In the genomic region with DNA sequence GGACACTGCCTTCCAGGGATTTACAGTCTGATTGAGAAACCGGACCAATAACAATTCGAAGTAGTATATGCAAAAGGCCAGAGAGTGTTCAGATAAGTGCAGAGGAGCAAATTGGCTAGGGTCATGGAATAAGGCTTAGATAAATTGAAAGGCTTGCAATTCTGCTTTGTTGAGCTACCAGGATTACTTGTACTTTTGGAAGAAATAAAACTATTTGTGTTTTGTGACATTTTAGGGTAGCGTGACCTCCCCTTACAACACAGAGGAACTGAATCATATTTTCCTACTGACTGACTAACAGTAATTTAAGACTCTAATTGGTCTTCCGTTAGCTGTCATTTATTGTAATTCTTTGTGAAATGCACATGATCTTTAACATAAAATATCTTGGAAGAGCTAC, we compare ENCODE assay signal across 14 cellular contexts.
DNase-seq lines count a peak whose midpoint lies in the region; ATAC-seq and TF ChIP-seq lines count a peak whose summit lies in the region.
"Had no signal": no experiment of that assay in that cellular context is flagged by ENCODE, and none has a peak within 500 bp of the region (broad histone marks: within the 10 kb centered on the region; RNA-seq: fewer than 3 reads in every experiment).

No MANE protein-coding gene starts in this region.

- H2AFZ ChIP-seq in PC-3 (ENCODE audit: low read length): no peak overlapping the region

- no peaks in the 10 kb centered on the region for H3K9me2 ChIP-seq in PC-3 (replicated peaks; ENCODE audit: low read length)

- H3K4me1 ChIP-seq in PC-3 (ENCODE audit: insufficient read depth, low read length) (peaks cover 40% of the 10 kb centered on the region), esophagus muscularis mucosa (peaks cover 11 to 64% (median 64%) of the 10 kb centered on the region in 4 donors), breast epithelium (no peaks in the 10 kb centered on the region)
- H3K4me1 ChIP-seq: A549 had no signal

- H3K27me3 ChIP-seq in PC-3 (ENCODE audit: low read length) (no peaks in the 10 kb centered on the region), esophagus muscularis mucosa (no peaks in the 10 kb centered on the region), breast epithelium (no peaks in the 10 kb centered on the region)
- H3K27me3 ChIP-seq: esophagus squamous epithelium had no signal

- H3K4me2 ChIP-seq in PC-3 (ENCODE audit: low read length): peak overlapping the region; percentile 52
- H3K4me2 ChIP-seq: A549 had no signal

- peak overlapping the region; percentile 34 for H3K27ac Mint-ChIP-seq in activated CD4-positive, alpha-beta memory T cell treated with anti-CD3 and anti-CD28 coated beads for 36 hours
- no peak overlapping the region for H3K27ac Mint-ChIP-seq in activated CD4-positive, alpha-beta memory T cell treated with anti-CD3 and anti-CD28 coated beads, Interleukin-2, amount 10 ng/mL, durations not matched to agents 7 days and 5 days
- H3K27ac Mint-ChIP-seq in stimulated activated effector memory CD8-positive, alpha-beta T cell treated with anti-CD3 and anti-CD28 coated beads, Interleukin-12 subunit alpha, Interleukin-12 subunit beta, amount 100 ng/mL, for 72 hours: peak overlapping the region; percentile 90

- peak; percentile 75 for ATAC-seq in PC-3
- ATAC-seq in stimulated activated effector memory CD8-positive, alpha-beta T cell treated with anti-CD3 and anti-CD28 coated beads, Interleukin-12 subunit alpha, Interleukin-12 subunit beta, amount 100 ng/mL, for 72 hours: no peak
- ATAC-seq: A549, left ventricle myocardium superior had no signal

- TF ChIP-seq POLR2A in esophagus muscularis mucosa (IDR thresholded peaks at IDR 0.05; ENCODE audit: low read depth) (no peak), breast epithelium (IDR thresholded peaks at IDR 0.05) (no peak)

- H3K9ac ChIP-seq in PC-3 (ENCODE audit: low read length): peak overlapping the region; percentile 70

- H3K9me3 Mint-ChIP-seq in activated CD4-positive, alpha-beta memory T cell treated with anti-CD3 and anti-CD28 coated beads for 36 hours: no peaks in the 10 kb centered on the region
- no peaks in the 10 kb centered on the region for H3K9me3 Mint-ChIP-seq in activated CD4-positive, alpha-beta memory T cell treated with anti-CD3 and anti-CD28 coated beads, Interleukin-2, amount 10 ng/mL, durations not matched to agents 7 days and 5 days
- H3K9me3 Mint-ChIP-seq in stimulated activated effector memory CD8-positive, alpha-beta T cell treated with anti-CD3 and anti-CD28 coated beads, Interleukin-12 subunit alpha, Interleukin-12 subunit beta, amount 100 ng/mL, for 72 hours: no peaks in the 10 kb centered on the region

- TF ChIP-seq CTCF in PC-3 (conservative IDR thresholded peaks at IDR 0.05; ENCODE audit: low read depth, low read length) (no peak), esophagus muscularis mucosa (IDR thresholded peaks at IDR 0.05) (no peak), breast epithelium (IDR thresholded peaks at IDR 0.05) (no peak)

- intact Hi-C loops in activated CD4-positive, alpha-beta memory T cell treated with anti-CD3 and anti-CD28 coated beads for 36 hours (cut with micrococcal nuclease): no loop called here
- intact Hi-C loops in PC-3 (cut with micrococcal nuclease): loop anchor here (2.0 kb wide), 1 partner anchor 21 kb away; no protein-coding TSS in a partner anchor
- intact Hi-C loops in esophagus muscularis mucosa (cut with DNase I): loop anchor here (10.0 kb wide), 1 partner anchor 203 kb away; no protein-coding TSS in a partner anchor
- intact Hi-C loops in breast epithelium (cut with DNase I; ENCODE audit: low total_unique reads): no loop called here

- no peak overlapping the region for H3K4me3 ChIP-seq in PC-3 (ENCODE audit: low read length)
- H3K4me3 ChIP-seq in esophagus muscularis mucosa: no peak overlapping the region
- no peak overlapping the region for H3K4me3 ChIP-seq in breast epithelium
- H3K4me3 ChIP-seq: A549, esophagus squamous epithelium had no signal

- H3K4me3 Mint-ChIP-seq in activated CD4-positive, alpha-beta memory T cell treated with anti-CD3 and anti-CD28 coated beads for 36 hours: no peak overlapping the region
- H3K4me3 Mint-ChIP-seq in activated CD4-positive, alpha-beta memory T cell treated with anti-CD3 and anti-CD28 coated beads, Interleukin-2, amount 10 ng/mL, durations not matched to agents 7 days and 5 days: no peak overlapping the region
- H3K4me3 Mint-ChIP-seq in stimulated activated effector memory CD8-positive, alpha-beta T cell treated with anti-CD3 and anti-CD28 coated beads, Interleukin-12 subunit alpha, Interleukin-12 subunit beta, amount 100 ng/mL, for 72 hours: peak overlapping the region; percentile 28

- POLR2A ChIA-PET in activated CD4-positive, alpha-beta memory T cell treated with anti-CD3 and anti-CD28 coated beads for 36 hours (lab: Charles Lee): interaction anchor here (0.6 to 1.2 kb wide), 4 partner anchors 47 to 169 kb away, joined by 3 to 4 read pairs (median 4); no protein-coding TSS in a partner anchor
- POLR2A ChIA-PET in activated CD4-positive, alpha-beta memory T cell treated with anti-CD3 and anti-CD28 coated beads, Interleukin-2, amount 10 ng/mL, durations not matched to agents 7 days and 5 days (lab: Charles Lee): interaction anchor here (1.5 to 1.6 kb wide), 2 partner anchors 49 to 104 kb away, joined by 3 to 4 read pairs; partner anchors contain the start of gene PITPNC1
- POLR2A ChIA-PET in PC-3 (lab: Charles Lee; ENCODE audit: unreplicated experiment): interaction anchor here (0.6 kb wide), 1 partner anchor 298 kb away, joined by 27 read pairs; no protein-coding TSS in a partner anchor

- peak overlapping the region; percentile 86 for H3K27ac ChIP-seq in PC-3 (ENCODE audit: low read length)
- peak overlapping the region in 3 of 4 donors; percentile 15 to 20 (median 19) for H3K27ac ChIP-seq in esophagus muscularis mucosa (replicated peaks in 1 of 4)
- H3K27ac ChIP-seq in breast epithelium: no peak overlapping the region
- H3K27ac ChIP-seq: A549 had no signal

- CTCF ChIA-PET in activated CD4-positive, alpha-beta memory T cell treated with anti-CD3 and anti-CD28 coated beads for 36 hours (lab: Charles Lee): interaction anchor here (1.0 to 3.8 kb wide), 4 partner anchors 41 to 107 kb away, joined by 3 to 16 read pairs (median 4); no protein-coding TSS in a partner anchor
- CTCF ChIA-PET in activated CD4-positive, alpha-beta memory T cell treated with anti-CD3 and anti-CD28 coated beads, Interleukin-2, amount 10 ng/mL, durations not matched to agents 7 days and 5 days (lab: Charles Lee): interaction anchor here (1.2 to 2.0 kb wide), 3 partner anchors 91 to 106 kb away, joined by 3 to 9 read pairs (median 6); no protein-coding TSS in a partner anchor
- CTCF ChIA-PET in PC-3 (lab: Charles Lee): interaction anchor here (0.6 to 1.7 kb wide), 3 partner anchors 107 to 147 kb away, joined by 3 to 10 read pairs (median 3); no protein-coding TSS in a partner anchor

- H3K9me3 ChIP-seq in PC-3 (ENCODE audit: low read length) (no peaks in the 10 kb centered on the region), esophagus muscularis mucosa (no peaks in the 10 kb centered on the region), breast epithelium (no peaks in the 10 kb centered on the region)
- H3K9me3 ChIP-seq: A549, esophagus squamous epithelium had no signal

- peaks cover 6% of the 10 kb centered on the region for H3F3A ChIP-seq in PC-3 (ENCODE audit: low read length, unreplicated experiment)

- H3K36me3 ChIP-seq in PC-3 (ENCODE audit: low read depth, low read length): no peaks in the 10 kb centered on the region
- no peaks in the 10 kb centered on the region for H3K36me3 ChIP-seq in esophagus muscularis mucosa
- no peaks in the 10 kb centered on the region for H3K36me3 ChIP-seq in breast epithelium
- H3K36me3 ChIP-seq: esophagus squamous epithelium had no signal

- H3K27me3 Mint-ChIP-seq in activated CD4-positive, alpha-beta memory T cell treated with anti-CD3 and anti-CD28 coated beads for 36 hours: no peaks in the 10 kb centered on the region
- no peaks in the 10 kb centered on the region for H3K27me3 Mint-ChIP-seq in activated CD4-positive, alpha-beta memory T cell treated with anti-CD3 and anti-CD28 coated beads, Interleukin-2, amount 10 ng/mL, durations not matched to agents 7 days and 5 days

- WGBS in esophagus muscularis mucosa: 65% methylated on average over 4 of the region's 4 CpGs

- H3K79me2 ChIP-seq in PC-3 (ENCODE audit: low read length): no peaks in the 10 kb centered on the region

- no peak for TF ChIP-seq EP300 in esophagus muscularis mucosa (IDR thresholded peaks at IDR 0.05)

- no peaks in the 10 kb centered on the region for H4K20me1 ChIP-seq in PC-3 (ENCODE audit: low read length)

- peaks cover 60% of the 10 kb centered on the region for H3K4me1 Mint-ChIP-seq in activated CD4-positive, alpha-beta memory T cell treated with anti-CD3 and anti-CD28 coated beads for 36 hours (ENCODE audit: low read depth)
- peaks cover 30% of the 10 kb centered on the region for H3K4me1 Mint-ChIP-seq in activated CD4-positive, alpha-beta memory T cell treated with anti-CD3 and anti-CD28 coated beads, Interleukin-2, amount 10 ng/mL, durations not matched to agents 7 days and 5 days
- peaks cover 71% of the 10 kb centered on the region for H3K4me1 Mint-ChIP-seq in stimulated activated effector memory CD8-positive, alpha-beta T cell treated with anti-CD3 and anti-CD28 coated beads, Interleukin-12 subunit alpha, Interleukin-12 subunit beta, amount 100 ng/mL, for 72 hours

- DNase-seq in activated CD4-positive, alpha-beta memory T cell treated with anti-CD3 and anti-CD28 coated beads for 36 hours: no peak
- DNase-seq in activated CD4-positive, alpha-beta memory T cell treated with anti-CD3 and anti-CD28 coated beads, Interleukin-2, amount 10 ng/mL, durations not matched to agents 7 days and 5 days: no peak
- peak; percentile 81 for DNase-seq in PC-3
- DNase-seq in esophagus muscularis mucosa (ENCODE audit: extremely low spot score): no peak
- no peak for DNase-seq in stimulated activated effector memory CD8-positive, alpha-beta T cell treated with anti-CD3 and anti-CD28 coated beads, Interleukin-12 subunit alpha, Interleukin-12 subunit beta, amount 100 ng/mL, for 72 hours (ENCODE audit: low spot score in 2 of 2)
- DNase-seq in breast epithelium (ENCODE audit: low spot score in 2 of 2): no peak
- DNase-seq in UCSD-AML1 (lab: John Stamatoyannopoulos, UW; ENCODE audit: unreplicated experiment): no peak
- DNase-seq in NCI-H2081 (lab: John Stamatoyannopoulos, UW): no peak
- DNase-seq: activated CD4-positive, alpha-beta T cell treated with anti-CD3 and anti-CD28 coated beads, Interleukin-2, amount 50 U/mL, for 4 hours; esophagus squamous epithelium; KG1; left ventricle myocardium superior; NCI-H510A had no signal

- no TSS peak for BruUV-seq in PC-3 (replicated peaks; lab: Mats Ljungman, UMichigan)

- no peaks in the 10 kb centered on the region for H3K36me3 Mint-ChIP-seq in activated CD4-positive, alpha-beta memory T cell treated with anti-CD3 and anti-CD28 coated beads for 36 hours
- H3K36me3 Mint-ChIP-seq in activated CD4-positive, alpha-beta memory T cell treated with anti-CD3 and anti-CD28 coated beads, Interleukin-2, amount 10 ng/mL, durations not matched to agents 7 days and 5 days (ENCODE audit: low read depth): no peaks in the 10 kb centered on the region
- peaks cover 6% of the 10 kb centered on the region for H3K36me3 Mint-ChIP-seq in stimulated activated effector memory CD8-positive, alpha-beta T cell treated with anti-CD3 and anti-CD28 coated beads, Interleukin-12 subunit alpha, Interleukin-12 subunit beta, amount 100 ng/mL, for 72 hours

Comparison
In these comparisons a context has a peak if more than half of its experiments do, and no peak if none do; other contexts are left out.
1. H3K27ac ChIP-seq: peak in PC-3 (single experiment) and esophagus muscularis mucosa (3 of 4); none in breast epithelium (0 of 2).
2. intact Hi-C loops: an anchor here in PC-3 (2.0 kb wide) and esophagus muscularis mucosa (10.0 kb wide); none called in activated CD4-positive, alpha-beta memory T cell treated with anti-CD3 and anti-CD28 coated beads for 36 hours and breast epithelium.